In genomic region chrX:148723551-148723950, GRCh38 we compare ENCODE assay signal across 25 cellular contexts.
"Had no signal": no experiment of that assay in that cellular context is flagged by ENCODE, and none has a peak within 500 bp of the region (broad histone marks: within the 10 kb centered on the region; RNA-seq: fewer than 3 reads in every experiment).

No MANE protein-coding gene starts in this region.

- H3K9me3 Mint-ChIP-seq: dendritic cell treated with granulocyte-macrophage colony-stimulating factor and Interleukin-4, amounts not matched to agents 40 ng/mL and 50 ng/mL, for 4 days; stimulated activated effector memory CD8-positive, alpha-beta T cell treated with anti-CD3 and anti-CD28 coated beads, Interleukin-12 subunit alpha, Interleukin-12 subunit beta, amount 100 ng/mL, for 72 hours; type B pancreatic cell had no signal

- H3K27me3 Mint-ChIP-seq: dendritic cell treated with granulocyte-macrophage colony-stimulating factor and Interleukin-4, amounts not matched to agents 40 ng/mL and 50 ng/mL, for 4 days; naive thymus-derived CD4-positive, alpha-beta T cell; type B pancreatic cell had no signal

- FAIRE-seq: islet of Langerhans had no signal

- H3K27ac Mint-ChIP-seq: dendritic cell treated with granulocyte-macrophage colony-stimulating factor and Interleukin-4, amounts not matched to agents 40 ng/mL and 50 ng/mL, for 4 days; endodermal cell; mesothelial cell of epicardium; naive thymus-derived CD4-positive, alpha-beta T cell; nephron; neural progenitor cell; stimulated activated effector memory CD8-positive, alpha-beta T cell treated with anti-CD3 and anti-CD28 coated beads, Interleukin-12 subunit alpha, Interleukin-12 subunit beta, amount 100 ng/mL, for 72 hours; type B pancreatic cell had no signal

- H3K36me3 Mint-ChIP-seq: mesothelial cell of epicardium; neural progenitor cell; stimulated activated effector memory CD8-positive, alpha-beta T cell treated with anti-CD3 and anti-CD28 coated beads, Interleukin-12 subunit alpha, Interleukin-12 subunit beta, amount 100 ng/mL, for 72 hours; type B pancreatic cell had no signal

- DNase-seq: effector CD8-positive, alpha-beta T cell; endodermal cell; foreskin keratinocyte; heart left ventricle; left cardiac atrium; left lung; mesenchymal stem cell; mucosa of descending colon; naive thymus-derived CD4-positive, alpha-beta T cell; right cardiac atrium; sigmoid colon; stimulated activated CD4-positive, alpha-beta T cell treated with anti-CD3 and anti-CD28 coated beads, Interleukin-2, amount 100 ng/mL, for 24 hours; stimulated activated CD4-positive, alpha-beta T cell treated with anti-CD3 and anti-CD28 coated beads, Interleukin-4, amount 100 ng/mL, for 24 hours; stimulated activated naive CD8-positive, alpha-beta T cell treated with anti-CD3 and anti-CD28 coated beads, Interleukin-15, Interleukin-2, amounts not matched to agents 100 U/mL and 50 U/mL, for 24 hours; testis; tibial artery had no signal

- ATAC-seq: esophagus mucosa; foreskin keratinocyte; gastroesophageal sphincter; heart left ventricle; left cardiac atrium; left lung; mucosa of descending colon; naive thymus-derived CD4-positive, alpha-beta T cell; right cardiac atrium; stimulated activated effector memory CD8-positive, alpha-beta T cell treated with anti-CD3 and anti-CD28 coated beads, Interleukin-12 subunit alpha, Interleukin-12 subunit beta, amount 100 ng/mL, for 72 hours; stimulated activated naive CD8-positive, alpha-beta T cell treated with anti-CD3 and anti-CD28 coated beads, Interleukin-15, Interleukin-2, amounts not matched to agents 100 U/mL and 50 U/mL, for 24 hours had no signal

- H3K4me3 Mint-ChIP-seq: dendritic cell treated with granulocyte-macrophage colony-stimulating factor and Interleukin-4, amounts not matched to agents 40 ng/mL and 50 ng/mL, for 4 days; endodermal cell; mesothelial cell of epicardium; naive thymus-derived CD4-positive, alpha-beta T cell; nephron; neural progenitor cell; stimulated activated effector memory CD8-positive, alpha-beta T cell treated with anti-CD3 and anti-CD28 coated beads, Interleukin-12 subunit alpha, Interleukin-12 subunit beta, amount 100 ng/mL, for 72 hours; type B pancreatic cell had no signal

- H3K4me1 Mint-ChIP-seq: endodermal cell; mesothelial cell of epicardium; naive thymus-derived CD4-positive, alpha-beta T cell; nephron; neural progenitor cell; stimulated activated effector memory CD8-positive, alpha-beta T cell treated with anti-CD3 and anti-CD28 coated beads, Interleukin-12 subunit alpha, Interleukin-12 subunit beta, amount 100 ng/mL, for 72 hours had no signal
